ENCODE assay signal across 1 cellular context in the genomic region with DNA sequence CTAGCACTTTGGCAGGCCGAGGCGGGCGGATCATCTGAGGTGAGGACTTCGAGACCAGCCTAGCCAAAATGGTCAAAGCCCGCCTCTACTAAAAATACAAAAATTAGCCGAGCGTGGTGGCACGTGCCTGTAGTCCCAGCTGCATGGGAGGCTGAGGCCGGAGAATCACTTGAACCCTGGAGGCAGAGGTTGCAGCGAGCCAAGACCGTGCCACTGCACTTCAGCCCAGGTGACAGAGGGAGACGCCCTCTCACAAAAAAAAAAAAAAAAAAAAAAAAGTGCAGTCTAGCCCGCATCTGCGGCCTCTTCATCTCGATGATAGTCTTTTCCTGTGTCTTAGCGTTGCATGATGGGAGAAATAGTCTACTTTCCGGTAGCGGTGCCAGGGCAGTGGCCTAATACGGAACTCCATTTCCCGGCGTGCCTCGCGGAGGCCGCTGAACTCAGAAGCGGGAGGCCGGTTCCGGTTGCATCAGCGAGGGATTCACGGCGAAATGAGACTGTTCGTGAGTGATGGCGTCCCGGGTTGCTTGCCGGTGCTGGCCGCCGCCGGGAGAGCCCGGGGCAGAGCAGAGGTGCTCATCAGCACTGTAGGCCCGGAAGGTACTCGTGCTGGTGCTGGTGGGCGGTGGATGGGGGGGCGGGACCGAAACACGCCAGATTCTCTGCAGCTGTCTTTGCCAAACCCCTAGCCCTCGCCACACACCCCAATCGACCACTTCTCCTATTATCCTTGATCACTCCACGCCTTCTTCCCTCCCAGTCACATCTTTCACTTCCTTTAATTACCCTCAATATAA.
A peak's percentile ranks its signal among the peaks of the same experiment; 100 is the strongest.
TF ChIP-seq lines count a peak whose summit lies in the region.

Gene MARS1, plus strand, starts transcription at position 472 of the 800 bp plus-strand sequence. Its CDS starts 23 bp downstream, at position 495.

TF ChIP-seq in K562, 482 proteins besides CTCF, POLR2A, EP300 and RAD21 (continued from another document and continues in another):
- no peak for TF ChIP-seq TAL1 (IDR thresholded peaks at IDR 0.05)
- no peak; a peak in 2 of 4 replicates for TF ChIP-seq MLLT1 (IDR thresholded peaks at IDR 0.05)
- TF ChIP-seq MYBL2 (IDR thresholded peaks at IDR 0.05; ENCODE audit: low read depth) = no peak
- TF ChIP-seq MYBL2 (CRISPR knock-in tag; IDR thresholded peaks at IDR 0.05; ENCODE audit: borderline replicate concordance) = no peak
- no peak for TF ChIP-seq HSF4 (CRISPR knock-in tag; IDR thresholded peaks at IDR 0.05; ENCODE audit: borderline replicate concordance)
- TF ChIP-seq PRPF4 (IDR thresholded peaks at IDR 0.05; ENCODE audit: insufficient read depth, low read depth, low read length, poor library complexity, severe bottlenecking) = peak; percentile 76
- TF ChIP-seq PML (IDR thresholded peaks at IDR 0.05; ENCODE audit: low read length) = no peak
- TF ChIP-seq ZNF311 (CRISPR knock-in tag; IDR thresholded peaks at IDR 0.05) = no peak
- no peak for TF ChIP-seq RBM25 (IDR thresholded peaks at IDR 0.05; ENCODE audit: low read depth, low read length, severe bottlenecking)
- no peak for TF ChIP-seq GTF2F1 (IDR thresholded peaks at IDR 0.05; ENCODE audit: low read depth, low read length)
- peak; percentile 99 for TF ChIP-seq CEBPG (CRISPR knock-in tag; IDR thresholded peaks at IDR 0.05)
- peak; percentile 95 to 97 for TF ChIP-seq CEBPG (tag; conservative IDR thresholded peaks at IDR 0.05 in 1 of 2, IDR thresholded peaks at IDR 0.05 in 1 of 2)
- peak; percentile 78 for TF ChIP-seq ETV1 (tag; conservative IDR thresholded peaks at IDR 0.05; ENCODE audit: low read depth)
- no peak for TF ChIP-seq HDAC6 (IDR thresholded peaks at IDR 0.05; ENCODE audit: low read depth, low read length)
- peak; percentile 95 for TF ChIP-seq ZSCAN32 (CRISPR knock-in tag; IDR thresholded peaks at IDR 0.05)
- no peak for TF ChIP-seq ZNF780A (CRISPR knock-in tag; IDR thresholded peaks at IDR 0.05)
- TF ChIP-seq RBM22 (IDR thresholded peaks at IDR 0.05; ENCODE audit: low read depth, low read length, poor library complexity, severe bottlenecking) = peak; percentile 42
- TF ChIP-seq ZBED1 (IDR thresholded peaks at IDR 0.05) = no peak
- no peak for TF ChIP-seq MCM3 (IDR thresholded peaks at IDR 0.05)
- no peak for TF ChIP-seq HMBOX1 (IDR thresholded peaks at IDR 0.05)
- no peak for TF ChIP-seq ERF (CRISPR knock-in tag; IDR thresholded peaks at IDR 0.05)
- peak in 1 of 2 experiments; percentile 72; a peak in 1 of 4 replicates for TF ChIP-seq SRF (CRISPR knock-in tag; IDR thresholded peaks at IDR 0.05)
- TF ChIP-seq FIP1L1 (IDR thresholded peaks at IDR 0.05; ENCODE audit: low read depth, low read length, poor library complexity, severe bottlenecking) = peak; percentile 48
- 0 out of 2 replicates have a peak, but pooled peaks have one; percentile 31 for TF ChIP-seq ESRRA (IDR thresholded peaks at IDR 0.05; ENCODE audit: borderline replicate concordance, low read depth)
- TF ChIP-seq ZNF699 (CRISPR knock-in tag; IDR thresholded peaks at IDR 0.05; ENCODE audit: insufficient replicate concordance) = no peak
- peak; percentile 60; the same call in 1 of the 2 replicates for TF ChIP-seq THAP12 (CRISPR knock-in tag; IDR thresholded peaks at IDR 0.05)
- TF ChIP-seq BCOR (IDR thresholded peaks at IDR 0.05) = peak; percentile 89
- no peak for TF ChIP-seq NCOR1 (IDR thresholded peaks at IDR 0.05)
- no peak for TF ChIP-seq GTF2E2 (tag; IDR thresholded peaks at IDR 0.05)
- no peak for TF ChIP-seq SMARCE1 (IDR thresholded peaks at IDR 0.05)
- TF ChIP-seq KLF16 (IDR thresholded peaks at IDR 0.05) = no peak
- TF ChIP-seq ZBTB2 (IDR thresholded peaks at IDR 0.05) = no peak
- TF ChIP-seq MLX (CRISPR knock-in tag; conservative IDR thresholded peaks at IDR 0.05) = no peak
- no peak for TF ChIP-seq NR4A1 (CRISPR knock-in tag; IDR thresholded peaks at IDR 0.05)
- TF ChIP-seq NR4A1 (tag; IDR thresholded peaks at IDR 0.05) = no peak
- TF ChIP-seq ZNF12 (CRISPR knock-in tag; IDR thresholded peaks at IDR 0.05) = no peak
- TF ChIP-seq TOE1 (IDR thresholded peaks at IDR 0.05; ENCODE audit: borderline replicate concordance) = no peak; the same call in 1 of the 2 replicates
- TF ChIP-seq TOE1 (CRISPR knock-in tag; IDR thresholded peaks at IDR 0.05; ENCODE audit: borderline replicate concordance, low read depth) = no peak
- TF ChIP-seq MCM2 (IDR thresholded peaks at IDR 0.05; ENCODE audit: low read depth) = no peak
- TF ChIP-seq ELF1 (tag; IDR thresholded peaks at IDR 0.05) = peak; percentile 92
- TF ChIP-seq ZNF175 (CRISPR knock-in tag; IDR thresholded peaks at IDR 0.05; ENCODE audit: low read depth) = peak; percentile 77; the same call in 1 of the 2 replicates
- TF ChIP-seq TAF1 (IDR thresholded peaks at IDR 0.05; ENCODE audit: control insufficient read depth, extremely low read depth, insufficient read depth, low read length, severe bottlenecking) = peak; percentile 72
- TF ChIP-seq BMI1 (IDR thresholded peaks at IDR 0.05; ENCODE audit: low read length) = no peak
- TF ChIP-seq NR3C1 (CRISPR knock-in tag; IDR thresholded peaks at IDR 0.05) = no peak
- TF ChIP-seq, protein P1, sequence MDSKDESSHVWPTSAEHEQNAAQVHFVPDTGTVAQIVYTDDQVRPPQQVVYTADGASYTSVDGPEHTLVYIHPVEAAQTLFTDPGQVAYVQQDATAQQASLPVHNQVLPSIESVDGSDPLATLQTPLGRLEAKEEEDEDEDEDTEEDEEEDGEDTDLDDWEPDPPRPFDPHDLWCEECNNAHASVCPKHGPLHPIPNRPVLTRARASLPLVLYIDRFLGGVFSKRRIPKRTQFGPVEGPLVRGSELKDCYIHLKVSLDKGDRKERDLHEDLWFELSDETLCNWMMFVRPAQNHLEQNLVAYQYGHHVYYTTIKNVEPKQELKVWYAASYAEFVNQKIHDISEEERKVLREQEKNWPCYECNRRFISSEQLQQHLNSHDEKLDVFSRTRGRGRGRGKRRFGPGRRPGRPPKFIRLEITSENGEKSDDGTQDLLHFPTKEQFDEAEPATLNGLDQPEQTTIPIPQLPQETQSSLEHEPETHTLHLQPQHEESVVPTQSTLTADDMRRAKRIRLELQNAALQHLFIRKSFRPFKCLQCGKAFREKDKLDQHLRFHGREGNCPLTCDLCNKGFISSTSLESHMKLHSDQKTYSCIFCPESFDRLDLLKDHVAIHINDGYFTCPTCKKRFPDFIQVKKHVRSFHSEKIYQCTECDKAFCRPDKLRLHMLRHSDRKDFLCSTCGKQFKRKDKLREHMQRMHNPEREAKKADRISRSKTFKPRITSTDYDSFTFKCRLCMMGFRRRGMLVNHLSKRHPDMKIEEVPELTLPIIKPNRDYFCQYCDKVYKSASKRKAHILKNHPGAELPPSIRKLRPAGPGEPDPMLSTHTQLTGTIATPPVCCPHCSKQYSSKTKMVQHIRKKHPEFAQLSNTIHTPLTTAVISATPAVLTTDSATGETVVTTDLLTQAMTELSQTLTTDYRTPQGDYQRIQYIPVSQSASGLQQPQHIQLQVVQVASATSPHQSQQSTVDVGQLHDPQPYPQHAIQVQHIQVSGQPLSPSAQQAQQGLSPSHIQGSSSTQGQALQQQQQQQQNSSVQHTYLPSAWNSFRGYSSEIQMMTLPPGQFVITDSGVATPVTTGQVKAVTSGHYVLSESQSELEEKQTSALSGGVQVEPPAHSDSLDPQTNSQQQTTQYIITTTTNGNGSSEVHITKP (IDR thresholded peaks at IDR 0.05; ENCODE audit: partially characterized antibody) = peak; percentile 32
- TF ChIP-seq CBX3 (IDR thresholded peaks at IDR 0.05; ENCODE audit: borderline replicate concordance in 1 of 2, low read length in 2 of 2) = peak in 1 of 2 experiments; percentile 81; a peak in 2 of 3 replicates
- peak; percentile 49; the same call in 1 of the 2 replicates for TF ChIP-seq SMAD3 (CRISPR knock-in tag; conservative IDR thresholded peaks at IDR 0.05)
- TF ChIP-seq PREB (CRISPR knock-in tag; IDR thresholded peaks at IDR 0.05) = no peak
- no peak for TF ChIP-seq BRF1 (IDR thresholded peaks at IDR 0.05; ENCODE audit: borderline replicate concordance, extremely low read depth, insufficient read length)
- TF ChIP-seq HEY1 (CRISPR knock-in tag; IDR thresholded peaks at IDR 0.05; ENCODE audit: borderline replicate concordance) = no peak
- peak; percentile 69; the same call in 1 of the 2 replicates for TF ChIP-seq AFF4 (CRISPR knock-in tag; IDR thresholded peaks at IDR 0.05)
